20 cellular contexts compared by ENCODE assay signal in genomic region chr6:102023977-102024657, GRCh38.
DNase-seq lines count a peak whose midpoint lies in the region; ATAC-seq, FAIRE-seq and TF ChIP-seq lines count a peak whose summit lies in the region.
"Had no signal": no experiment of that assay in that cellular context is flagged by ENCODE, and none has a peak within 500 bp of the region (broad histone marks: within the 10 kb centered on the region; RNA-seq: fewer than 3 reads in every experiment).

No MANE protein-coding gene starts in this region.

- H3K9me3 ChIP-seq in A549 (no peaks in the 10 kb centered on the region), right lobe of liver (no peaks in the 10 kb centered on the region), Karpas-422 (ENCODE audit: low read length) (no peaks in the 10 kb centered on the region)
- H3K9me3 ChIP-seq: Peyer's patch had no signal

- ATAC-seq in A549 (no peak), right lobe of liver (peak in 3 of 4 donors; percentile 79 to 93 (median 89))

- H4K20me1 ChIP-seq in Karpas-422 (ENCODE audit: insufficient read depth, low read depth, low read length): no peaks in the 10 kb centered on the region

- H3K27me3 ChIP-seq in right lobe of liver (no peaks in the 10 kb centered on the region), Karpas-422 (ENCODE audit: low read length) (no peaks in the 10 kb centered on the region)
- H3K27me3 ChIP-seq: Peyer's patch had no signal

- H3K4me1 ChIP-seq in A549 (no peaks in the 10 kb centered on the region), right lobe of liver (no peaks in the 10 kb centered on the region), Karpas-422 (ENCODE audit: low read length) (no peaks in the 10 kb centered on the region)
- H3K4me1 ChIP-seq: Peyer's patch had no signal

- peak in 1 of 2 experiments; percentile 3 for DNase-seq in A549 (ENCODE audit: low read depth in 1 of 2, low spot score in 1 of 2)
- DNase-seq in DMS53 (lab: John Stamatoyannopoulos, UW): peak; percentile 69
- DNase-seq in NCI-H69 (lab: John Stamatoyannopoulos, UW): peak; percentile 7
- peak in 1 of 3 donors; percentile 35 for DNase-seq in right lobe of liver
- DNase-seq in foreskin melanocyte: no peak
- DNase-seq in activated T-cell treated with anti-CD3 and anti-CD28 coated beads, Interleukin-2, amount 50 U/mL, for 1 hour: no peak
- DNase-seq in Karpas-422: no peak
- DNase-seq: AML-193, DMS79 treated with DMSO at 0.1 percent for 48 hours, GM23248, HCEC 1CT, NCI-H1105, NCI-H1694 treated with DMSO at 0.1 percent for 48 hours, NCI-H345, NCI-H524 treated with DMSO at 0.1 percent for 48 hours, Peyer's patch had no signal

- POLR2A ChIA-PET in A549 (lab: Yijun Ruan, JAX): no interaction called here

- no peak for TF ChIP-seq EP300 in A549 (IDR thresholded peaks at IDR 0.05)

- WGBS in A549 (ENCODE audit: missing lambda C conversion rate): 29% methylated on average over 3 of the region's 3 CpGs
- WGBS in right lobe of liver (ENCODE audit: insufficient coverage, low coverage, low lambda C conversion rate, missing lambda C conversion rate): 18% methylated on average over 3 of the region's 3 CpGs

- 0 out of 3 replicates have a peak overlapping the region, but pooled peaks have one; percentile 13 for H3K4me2 ChIP-seq in A549
- no peak overlapping the region for H3K4me2 ChIP-seq in Karpas-422 (ENCODE audit: low read depth, low read length, poor library complexity, severe bottlenecking)

- H2AFZ ChIP-seq in Karpas-422 (ENCODE audit: low read length): no peak overlapping the region
- H2AFZ ChIP-seq: GM23248 had no signal

- H3K9me2 ChIP-seq in Karpas-422 (replicated peaks; ENCODE audit: insufficient read depth, low read length): no peaks in the 10 kb centered on the region

- H3K4me3 ChIP-seq in A549: no peak overlapping the region
- H3K4me3 ChIP-seq in right lobe of liver: no peak overlapping the region
- no peak overlapping the region for H3K4me3 ChIP-seq in Karpas-422 (ENCODE audit: low read length)
- H3K4me3 ChIP-seq: GM23248, Peyer's patch, SK-N-MC had no signal

- no peak for TF ChIP-seq POLR2A in A549 (IDR thresholded peaks at IDR 0.05; ENCODE audit: low read length)
- TF ChIP-seq POLR2A in right lobe of liver (IDR thresholded peaks at IDR 0.05): no peak

- CTCF ChIA-PET in A549 (lab: Yijun Ruan, JAX): no interaction called here

- no peak for TF ChIP-seq RAD21 in A549 (conservative IDR thresholded peaks at IDR 0.05 in 1 of 2, IDR thresholded peaks at IDR 0.05 in 1 of 2)

- FAIRE-seq in A549 (lab: Jason Lieb, UNC): no peak
- FAIRE-seq: D721Med, GM19239 had no signal

- TF ChIP-seq CTCF in A549 (IDR thresholded peaks at IDR 0.05): no peak
- no peak for TF ChIP-seq CTCF in right lobe of liver (IDR thresholded peaks at IDR 0.05)

- H3K36me3 ChIP-seq in right lobe of liver (no peaks in the 10 kb centered on the region), Karpas-422 (ENCODE audit: insufficient read depth, low read length) (no peaks in the 10 kb centered on the region)
- H3K36me3 ChIP-seq: Peyer's patch had no signal

- no peak overlapping the region for H3K9ac ChIP-seq in Karpas-422 (ENCODE audit: low read length)
- H3K9ac ChIP-seq: GM23248 had no signal

- H3K27ac ChIP-seq in A549 (no peak overlapping the region), right lobe of liver (peak overlapping the region in 2 of 3 donors; percentile 20 to 29), Karpas-422 (ENCODE audit: low read length) (no peak overlapping the region)
- H3K27ac ChIP-seq: C4-2B, GM23248, Peyer's patch, SK-N-MC had no signal

- intact Hi-C loops in right lobe of liver (cut with DNase I): no loop called here

- H3K79me2 ChIP-seq in Karpas-422 (ENCODE audit: low read length): no peaks in the 10 kb centered on the region

TF ChIP-seq in A549, 52 proteins besides CTCF, POLR2A, EP300 and RAD21:
- no peak for TF ChIP-seq RFX5 (IDR thresholded peaks at IDR 0.05)
- no peak for TF ChIP-seq HEYL (CRISPR knock-in tag; IDR thresholded peaks at IDR 0.05)
- TF ChIP-seq RCOR1 (IDR thresholded peaks at IDR 0.05; ENCODE audit: low read depth, low read length): no peak
- no peak for TF ChIP-seq MAFK (IDR thresholded peaks at IDR 0.05; ENCODE audit: partially characterized antibody)
- no peak for TF ChIP-seq EHMT2 (IDR thresholded peaks at IDR 0.05; ENCODE audit: low read depth)
- TF ChIP-seq EHF (CRISPR knock-in tag; IDR thresholded peaks at IDR 0.05): no peak
- no peak for TF ChIP-seq JUNB (IDR thresholded peaks at IDR 0.05)
- no peak for TF ChIP-seq ZFP36 (IDR thresholded peaks at IDR 0.05; ENCODE audit: borderline replicate concordance, partially characterized antibody)
- TF ChIP-seq CHD4 (IDR thresholded peaks at IDR 0.05; ENCODE audit: borderline replicate concordance): no peak
- TF ChIP-seq TFCP2L1 (CRISPR knock-in tag; IDR thresholded peaks at IDR 0.05): no peak
- no peak for TF ChIP-seq ZNF302 (CRISPR knock-in tag; IDR thresholded peaks at IDR 0.05)
- no peak for TF ChIP-seq HMGXB4 (CRISPR knock-in tag; IDR thresholded peaks at IDR 0.05; ENCODE audit: borderline replicate concordance)
- TF ChIP-seq KDM1A (IDR thresholded peaks at IDR 0.05; ENCODE audit: low read depth): no peak
- no peak for TF ChIP-seq ZC3H11A (IDR thresholded peaks at IDR 0.05)
- no peak for TF ChIP-seq NR3C1 (IDR thresholded peaks at IDR 0.05)
- TF ChIP-seq HOXB13 (CRISPR knock-in tag; IDR thresholded peaks at IDR 0.05; ENCODE audit: low read depth): no peak
TF ChIP-seq in A549: peak in this region for 0.

Comparison
In these comparisons a context has a peak if more than half of its experiments do, and no peak if none do; other contexts are left out.
1. ATAC-seq: peak in right lobe of liver (3 of 4); none in A549 (0 of 2).
2. DNase-seq: peak in DMS53 (single experiment) and NCI-H69 (single experiment); none in foreskin melanocyte (single experiment), activated T-cell treated with anti-CD3 and anti-CD28 coated beads, Interleukin-2, amount 50 U/mL, for 1 hour (single experiment) and Karpas-422 (single experiment).
3. H3K27ac ChIP-seq: peak in right lobe of liver (2 of 3); none in A549 (0 of 2) and Karpas-422 (single experiment).